Comparison of ENCODE assay signal across 15 cellular contexts in genomic region chr13:39587939-39588338, GRCh38.
"Had no signal": no experiment of that assay in that cellular context is flagged by ENCODE, and none has a peak within 500 bp of the region (broad histone marks: within the 10 kb centered on the region; RNA-seq: fewer than 3 reads in every experiment).

No MANE protein-coding gene starts in this region.

- H3K27me3 ChIP-seq: cardiac muscle cell, foreskin keratinocyte, upper lobe of left lung had no signal

- H3K27ac ChIP-seq: cardiac muscle cell, foreskin keratinocyte, upper lobe of left lung had no signal

- ATAC-seq: foreskin keratinocyte, left lobe of liver, mucosa of descending colon had no signal

- H3K36me3 ChIP-seq: cardiac muscle cell, upper lobe of left lung had no signal

- H3K4me3 ChIP-seq: cardiac muscle cell, mucosa of descending colon, upper lobe of left lung had no signal

- H3K9me3 ChIP-seq: mucosa of descending colon, upper lobe of left lung had no signal

- DNase-seq: activated CD4-positive, alpha-beta T cell treated with anti-CD3 and anti-CD28 coated beads, Interleukin-2, amount 50 U/mL, for 1 hour; activated CD4-positive, CD25-positive, alpha-beta regulatory T cell treated with anti-CD3 and anti-CD28 coated beads, Interleukin-2, amount 50 U/mL, for 72 hours; activated CD8-positive, alpha-beta memory T cell treated with anti-CD3 and anti-CD28 coated beads, Interleukin-2, amount 50 U/mL, for 48 hours; activated gamma-delta T cell treated with Interleukin-2 at 50 U/mL for 16 hours; activated T-cell treated with anti-CD3 and anti-CD28 coated beads, Interleukin-2, amount 50 U/mL, for 48 hours; amniotic stem cell; foreskin keratinocyte; hypothalamus; islet precursor cell; mammary epithelial cell; mucosa of descending colon; naive B cell had no signal
